In genomic region chr3:115071611-115072010, GRCh38 we compare ENCODE assay signal across 10 cellular contexts.
DNase-seq lines count a peak whose midpoint lies in the region; TF ChIP-seq lines count a peak whose summit lies in the region.
"Had no signal": no experiment of that assay in that cellular context is flagged by ENCODE, and none has a peak within 500 bp of the region (broad histone marks: within the 10 kb centered on the region; RNA-seq: fewer than 3 reads in every experiment).

No MANE protein-coding gene starts in this region.

- H3K9me3 Mint-ChIP-seq in HFFc6 = no peaks in the 10 kb centered on the region
- H3K9me3 Mint-ChIP-seq in immature natural killer cell = no peaks in the 10 kb centered on the region

- peak overlapping the region; percentile 73; the same call in 1 of the 2 replicates for H3K27ac Mint-ChIP-seq in HFFc6
- H3K27ac Mint-ChIP-seq in immature natural killer cell = no peak overlapping the region

- peak overlapping the region; percentile 70; the same call in 1 of the 2 replicates for H3K4me3 Mint-ChIP-seq in HFFc6
- H3K4me3 Mint-ChIP-seq in immature natural killer cell = no peak overlapping the region

- peaks cover 59% of the 10 kb centered on the region for H3K4me1 Mint-ChIP-seq in HFFc6 (ENCODE audit: low read depth)
- H3K4me1 Mint-ChIP-seq in immature natural killer cell = peaks cover 2 to 17% of the 10 kb centered on the region in 2 donors

- H3K27me3 Mint-ChIP-seq in HFFc6 (ENCODE audit: insufficient read depth) (no peaks in the 10 kb centered on the region), immature natural killer cell (ENCODE audit: low read depth in 3 of 3) (peaks cover 0 to under 1% (median 0%) of the 10 kb centered on the region in 3 donors)

- DNase-seq in HFFc6 = peak; percentile 17
- peak; percentile 48 for DNase-seq in dedifferentiated amniotic fluid mesenchymal stem cell (ENCODE audit: extremely low spot score)
- DNase-seq in left kidney (ENCODE audit: low read depth, low spot score) = peak; percentile 71
- peak; percentile 91 for DNase-seq in superior temporal gyrus (ENCODE audit: extremely low spot score)
- DNase-seq in NCI-H526 treated with DMSO at 0.1 percent for 48 hours (lab: John Stamatoyannopoulos, UW) = no peak
- DNase-seq in NCI-H2171 (lab: John Stamatoyannopoulos, UW) = no peak
- DNase-seq in immature natural killer cell = no peak
- no peak for DNase-seq in activated CD4-positive, alpha-beta T cell treated with anti-CD3 and anti-CD28 coated beads for 48 hours
- DNase-seq: NCI-H345; stimulated activated CD4-positive, alpha-beta T cell treated with anti-CD3 and anti-CD28 coated beads, Interleukin-15, amount 100 ng/mL, for 24 hours had no signal

- no peak for TF ChIP-seq CTCF in HFFc6 (IDR thresholded peaks at IDR 0.05)

- H3K36me3 Mint-ChIP-seq in HFFc6 (ENCODE audit: low read depth) (no peaks in the 10 kb centered on the region; the same call in 1 of the 2 replicates), immature natural killer cell (peaks cover 5 to 28% (median 20%) of the 10 kb centered on the region in 3 donors)

Comparison
In these comparisons a context has a peak if more than half of its experiments do, and no peak if none do; other contexts are left out.
1. DNase-seq: peak in HFFc6 (single experiment), dedifferentiated amniotic fluid mesenchymal stem cell (single experiment), left kidney (single experiment) and superior temporal gyrus (single experiment); none in NCI-H526 treated with DMSO at 0.1 percent for 48 hours (single experiment), NCI-H2171 (single experiment), immature natural killer cell (0 of 3) and activated CD4-positive, alpha-beta T cell treated with anti-CD3 and anti-CD28 coated beads for 48 hours (single experiment).